Comparison of ENCODE assay signal across 8 cellular contexts in the genomic region with DNA sequence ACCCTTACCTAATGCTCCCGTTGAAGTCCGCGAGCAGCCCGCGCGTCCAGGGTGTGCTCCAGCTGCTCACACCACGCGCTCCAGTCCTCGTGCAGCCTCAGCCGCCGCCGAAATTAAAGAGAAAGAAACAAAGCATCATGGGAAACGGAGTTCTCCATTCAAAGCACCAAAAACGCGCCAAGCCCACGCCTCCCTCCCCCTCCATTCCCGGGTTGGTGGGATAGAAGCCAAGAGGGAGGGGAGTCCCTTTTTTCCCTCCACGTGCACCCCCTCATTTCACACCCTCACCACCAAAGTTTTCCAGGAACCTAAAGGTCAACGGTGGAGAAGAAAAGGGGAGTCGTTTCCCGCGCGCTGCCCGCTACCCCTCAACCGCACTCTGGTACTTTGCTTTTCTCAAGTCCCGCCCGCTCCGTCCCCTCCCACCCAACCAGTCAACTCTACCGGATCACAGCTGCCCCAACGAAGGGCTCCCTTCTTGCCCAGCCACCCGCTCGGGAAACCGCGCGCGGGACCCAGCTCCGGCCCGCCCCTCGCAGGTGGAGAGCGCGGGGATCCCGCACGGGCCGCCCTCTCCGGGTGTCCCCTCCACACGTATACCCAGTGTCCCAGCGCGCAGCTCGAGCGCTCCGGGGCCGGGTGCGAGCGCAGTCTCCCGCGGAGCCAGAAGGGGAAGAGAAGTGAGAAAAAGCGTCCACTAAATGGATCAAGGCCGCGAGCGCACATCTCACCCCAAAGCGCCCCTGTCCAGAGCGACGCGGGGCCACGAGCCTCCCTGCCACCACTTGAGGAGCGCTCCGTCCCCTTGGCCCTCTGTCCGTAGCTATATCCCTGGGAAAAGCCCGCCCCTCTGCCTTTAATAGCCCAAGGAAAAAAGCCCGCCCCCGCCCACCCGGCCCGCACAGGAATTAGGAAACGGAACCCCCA.
DNase-seq lines count a peak whose midpoint lies in the region; ATAC-seq and TF ChIP-seq lines count a peak whose summit lies in the region.

No MANE protein-coding gene starts in this region.

- POLR2A ChIA-PET in activated CD8-positive, alpha-beta T cell treated with anti-CD3 and anti-CD28 coated beads for 36 hours (lab: Charles Lee): interaction anchor here (0.9 kb wide), 1 partner anchor 15 kb away, joined by 4 read pairs; no protein-coding TSS in a partner anchor
- POLR2A ChIA-PET in HEK293T (lab: Yijun Ruan, JAX): no interaction called here

- peak overlapping the region; percentile 89 for H3K27ac Mint-ChIP-seq in activated CD8-positive, alpha-beta T cell treated with anti-CD3 and anti-CD28 coated beads for 36 hours
- peak overlapping the region in 1 of 2 donors; percentile 5 for H3K27ac Mint-ChIP-seq in natural killer cell treated with Interleukin-12 subunit alpha and Interleukin-12 subunit beta and Interleukin-15 and Interleukin-18, amount 100 ng/mL, for 72 hours

- peaks cover 17% of the 10 kb centered on the region for H3K27me3 ChIP-seq in HL-60 (ENCODE audit: insufficient read depth, poor library complexity, severe bottlenecking)
- H3K27me3 ChIP-seq in esophagus muscularis mucosa: peaks cover 0 to 4% (median 0%) of the 10 kb centered on the region in 4 donors
- peaks cover 0 to 21% of the 10 kb centered on the region in 2 donors for H3K27me3 ChIP-seq in tibial nerve

- H3K36me3 ChIP-seq in esophagus muscularis mucosa (no peaks in the 10 kb centered on the region), tibial nerve (no peaks in the 10 kb centered on the region)

- H3K27ac ChIP-seq in HL-60 (replicated peaks): no peak overlapping the region
- H3K27ac ChIP-seq in esophagus muscularis mucosa (replicated peaks in 1 of 4): peak overlapping the region in 2 of 4 donors; percentile 33 to 63
- peak overlapping the region; percentile 40 to 81 (median 67) for H3K27ac ChIP-seq in tibial nerve

- peak; percentile 51 for ATAC-seq in GM18868 (IDR thresholded peaks at IDR 0.05; ENCODE audit: unreplicated experiment)
- peak; percentile 61 for ATAC-seq in activated CD8-positive, alpha-beta T cell treated with anti-CD3 and anti-CD28 coated beads for 36 hours
- peak; percentile 79 to 80 for ATAC-seq in natural killer cell treated with Interleukin-12 subunit alpha and Interleukin-12 subunit beta and Interleukin-15 and Interleukin-18, amount 100 ng/mL, for 72 hours

- H3K4me1 Mint-ChIP-seq in activated CD8-positive, alpha-beta T cell treated with anti-CD3 and anti-CD28 coated beads for 36 hours (ENCODE audit: low read depth): peaks cover 15% of the 10 kb centered on the region
- peaks cover 14 to 16% of the 10 kb centered on the region in 2 donors for H3K4me1 Mint-ChIP-seq in natural killer cell treated with Interleukin-12 subunit alpha and Interleukin-12 subunit beta and Interleukin-15 and Interleukin-18, amount 100 ng/mL, for 72 hours (ENCODE audit: low read depth in 2 of 2)

- TF ChIP-seq POLR2A in esophagus muscularis mucosa (IDR thresholded peaks at IDR 0.05; ENCODE audit: low read depth) (no peak), tibial nerve (IDR thresholded peaks at IDR 0.05) (no peak)

- intact Hi-C loops in activated CD8-positive, alpha-beta T cell treated with anti-CD3 and anti-CD28 coated beads for 36 hours (cut with micrococcal nuclease): loop anchor here (2.0 kb wide), 1 partner anchor 15 kb away; no protein-coding TSS in a partner anchor
- intact Hi-C loops in esophagus muscularis mucosa (cut with DNase I): no loop called here

- no peak for DNase-seq in HL-60 (ENCODE audit: low read depth in 1 of 2, low spot score in 1 of 2)
- peak; percentile 72 for DNase-seq in activated CD8-positive, alpha-beta T cell treated with anti-CD3 and anti-CD28 coated beads for 36 hours
- no peak for DNase-seq in esophagus muscularis mucosa (ENCODE audit: extremely low spot score)
- DNase-seq in natural killer cell treated with Interleukin-12 subunit alpha and Interleukin-12 subunit beta and Interleukin-15 and Interleukin-18, amount 100 ng/mL, for 72 hours (ENCODE audit: low spot score): peak; percentile 67
- DNase-seq in tibial nerve (ENCODE audit: low spot score in 2 of 2): peak; percentile 17 to 28
- DNase-seq in HEK293T (ENCODE audit: extremely low spot score): no peak
- no peak for DNase-seq in NCI-H1092 (lab: John Stamatoyannopoulos, UW)

- H3K4me3 Mint-ChIP-seq in activated CD8-positive, alpha-beta T cell treated with anti-CD3 and anti-CD28 coated beads for 36 hours: peak overlapping the region; percentile 76
- peak overlapping the region; percentile 85 for H3K4me3 Mint-ChIP-seq in natural killer cell treated with Interleukin-12 subunit alpha and Interleukin-12 subunit beta and Interleukin-15 and Interleukin-18, amount 100 ng/mL, for 72 hours

- peaks cover 5% of the 10 kb centered on the region for H3K27me3 Mint-ChIP-seq in activated CD8-positive, alpha-beta T cell treated with anti-CD3 and anti-CD28 coated beads for 36 hours
- H3K27me3 Mint-ChIP-seq in natural killer cell treated with Interleukin-12 subunit alpha and Interleukin-12 subunit beta and Interleukin-15 and Interleukin-18, amount 100 ng/mL, for 72 hours: peaks cover 0 to 21% of the 10 kb centered on the region in 2 donors

- H3K4me3 ChIP-seq in HL-60 (replicated peaks; ENCODE audit: insufficient read depth, low read length) (peak overlapping the region; percentile 24; the same call in 1 of the 2 replicates), esophagus muscularis mucosa (peak overlapping the region; percentile 56 to 62 (median 58)), tibial nerve (peak overlapping the region; percentile 43 to 71 (median 50))

- TF ChIP-seq EP300 in esophagus muscularis mucosa (IDR thresholded peaks at IDR 0.05) (no peak), tibial nerve (IDR thresholded peaks at IDR 0.05) (peak in 1 of 2 donors; percentile 41)

- H3K9me3 Mint-ChIP-seq in activated CD8-positive, alpha-beta T cell treated with anti-CD3 and anti-CD28 coated beads for 36 hours: no peaks in the 10 kb centered on the region
- H3K9me3 Mint-ChIP-seq in natural killer cell treated with Interleukin-12 subunit alpha and Interleukin-12 subunit beta and Interleukin-15 and Interleukin-18, amount 100 ng/mL, for 72 hours: no peaks in the 10 kb centered on the region

- CTCF ChIA-PET in activated CD8-positive, alpha-beta T cell treated with anti-CD3 and anti-CD28 coated beads for 36 hours (lab: Charles Lee): no interaction called here
- CTCF ChIA-PET in HEK293T (lab: Yijun Ruan, JAX): interaction anchor here (0.9 kb wide), 1 partner anchor 379 kb away, joined by 3 read pairs; no protein-coding TSS in a partner anchor

- no peak for TF ChIP-seq CTCF in HL-60 (IDR thresholded peaks at IDR 0.05; ENCODE audit: insufficient read depth, low read length)
- TF ChIP-seq CTCF in activated CD8-positive, alpha-beta T cell treated with anti-CD3 and anti-CD28 coated beads for 36 hours (IDR thresholded peaks at IDR 0.05): no peak
- TF ChIP-seq CTCF in esophagus muscularis mucosa (IDR thresholded peaks at IDR 0.05): no peak
- no peak for TF ChIP-seq CTCF in tibial nerve (IDR thresholded peaks at IDR 0.05)

- peaks cover 31% of the 10 kb centered on the region for H3K36me3 Mint-ChIP-seq in activated CD8-positive, alpha-beta T cell treated with anti-CD3 and anti-CD28 coated beads for 36 hours (ENCODE audit: low read depth)
- peaks cover 6% of the 10 kb centered on the region for H3K36me3 Mint-ChIP-seq in natural killer cell treated with Interleukin-12 subunit alpha and Interleukin-12 subunit beta and Interleukin-15 and Interleukin-18, amount 100 ng/mL, for 72 hours

- H3K9me3 ChIP-seq in esophagus muscularis mucosa: no peaks in the 10 kb centered on the region
- no peaks in the 10 kb centered on the region for H3K9me3 ChIP-seq in tibial nerve

- H3K4me1 ChIP-seq in esophagus muscularis mucosa: peaks cover 0 to 16% (median 15%) of the 10 kb centered on the region in 4 donors
- peaks cover 0 to 11% (median 0%) of the 10 kb centered on the region in 4 donors for H3K4me1 ChIP-seq in tibial nerve

- WGBS in esophagus muscularis mucosa: 44% methylated on average over 58 of the region's 74 CpGs
- WGBS in tibial nerve, 2 donors: 0 to 47% methylated on average over 40 to 69 of the region's 74 CpGs

TF ChIP-seq in HEK293T, 16 proteins besides CTCF, POLR2A, EP300 and RAD21:
- no peak for TF ChIP-seq SP1 (IDR thresholded peaks at IDR 0.05)
- no peak for TF ChIP-seq NFRKB (IDR thresholded peaks at IDR 0.05)
- no peak for TF ChIP-seq SUZ12 (IDR thresholded peaks at IDR 0.05)
- no peak for TF ChIP-seq FOXK2 (IDR thresholded peaks at IDR 0.05)
- TF ChIP-seq ELF4 (IDR thresholded peaks at IDR 0.05): no peak
- no peak for TF ChIP-seq ARNT (IDR thresholded peaks at IDR 0.05)
- TF ChIP-seq ZNF384 (IDR thresholded peaks at IDR 0.05): no peak
- TF ChIP-seq HDGF (IDR thresholded peaks at IDR 0.05; ENCODE audit: borderline replicate concordance): no peak
- no peak for TF ChIP-seq LEF1 (IDR thresholded peaks at IDR 0.05; ENCODE audit: borderline replicate concordance)
- TF ChIP-seq FOXM1 (IDR thresholded peaks at IDR 0.05; ENCODE audit: borderline replicate concordance): no peak
- TF ChIP-seq BHLHE40 (IDR thresholded peaks at IDR 0.05; ENCODE audit: borderline replicate concordance): no peak
- no peak for TF ChIP-seq L3MBTL2 (conservative IDR thresholded peaks at IDR 0.05)
- TF ChIP-seq CTBP1 (IDR thresholded peaks at IDR 0.05; ENCODE audit: borderline replicate concordance): no peak
- TF ChIP-seq, protein P1, sequence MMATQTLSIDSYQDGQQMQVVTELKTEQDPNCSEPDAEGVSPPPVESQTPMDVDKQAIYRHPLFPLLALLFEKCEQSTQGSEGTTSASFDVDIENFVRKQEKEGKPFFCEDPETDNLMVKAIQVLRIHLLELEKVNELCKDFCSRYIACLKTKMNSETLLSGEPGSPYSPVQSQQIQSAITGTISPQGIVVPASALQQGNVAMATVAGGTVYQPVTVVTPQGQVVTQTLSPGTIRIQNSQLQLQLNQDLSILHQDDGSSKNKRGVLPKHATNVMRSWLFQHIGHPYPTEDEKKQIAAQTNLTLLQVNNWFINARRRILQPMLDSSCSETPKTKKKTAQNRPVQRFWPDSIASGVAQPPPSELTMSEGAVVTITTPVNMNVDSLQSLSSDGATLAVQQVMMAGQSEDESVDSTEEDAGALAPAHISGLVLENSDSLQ (IDR thresholded peaks at IDR 0.05): no peak
- TF ChIP-seq FOXA1 (IDR thresholded peaks at IDR 0.05): no peak
- no peak for TF ChIP-seq TARDBP (IDR thresholded peaks at IDR 0.05)

Comparison
In these comparisons a context has a peak if more than half of its experiments do, and no peak if none do; other contexts are left out.
1. DNase-seq: peak in activated CD8-positive, alpha-beta T cell treated with anti-CD3 and anti-CD28 coated beads for 36 hours (single experiment), natural killer cell treated with Interleukin-12 subunit alpha and Interleukin-12 subunit beta and Interleukin-15 and Interleukin-18, amount 100 ng/mL, for 72 hours (single experiment) and tibial nerve (2 of 2); none in HL-60 (0 of 2), esophagus muscularis mucosa (single experiment), HEK293T (single experiment) and NCI-H1092 (single experiment).
2. Peak in every context shown above with its lines, with median percentiles within 50 percentile points of each other: ATAC-seq and H3K4me3 ChIP-seq.